In the genomic region with DNA sequence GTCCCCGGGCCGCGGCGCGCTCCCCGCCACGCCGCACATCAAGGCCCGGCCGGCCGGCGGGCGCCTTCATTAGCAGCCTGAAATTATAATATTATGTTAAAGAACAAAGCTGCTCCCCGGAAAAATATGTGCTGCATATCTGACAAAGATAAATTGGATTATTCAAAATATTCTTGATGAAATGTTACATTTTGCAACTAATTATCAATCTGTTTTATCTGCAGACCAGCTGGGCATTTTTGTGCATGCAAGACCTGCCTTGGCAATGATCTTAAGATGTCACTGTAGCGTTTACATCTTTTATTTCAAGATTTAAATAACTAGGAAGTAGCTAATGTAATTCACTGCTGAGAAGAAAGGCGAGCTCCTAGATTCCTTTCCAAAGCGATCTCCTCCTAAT, we compare ENCODE assay signal across 19 cellular contexts.
"Had no signal": no experiment of that assay in that cellular context is flagged by ENCODE, and none has a peak within 500 bp of the region (broad histone marks: within the 10 kb centered on the region; RNA-seq: fewer than 3 reads in every experiment).

No MANE protein-coding gene starts in this region.

- H3K4me2 ChIP-seq: SK-N-SH had no signal

- H3K9me3 ChIP-seq: colonic mucosa, SK-N-SH had no signal

- H3K4me1 Mint-ChIP-seq: activated CD4-positive, alpha-beta memory T cell treated with anti-CD3 and anti-CD28 coated beads, Interleukin-2, amount 10 ng/mL, durations not matched to agents 7 days and 5 days; activated CD4-positive, alpha-beta T cell treated with anti-CD3 and anti-CD28 coated beads for 36 hours; activated naive CD4-positive, alpha-beta T cell treated with anti-CD3 and anti-CD28 coated beads, Interleukin-2, amount 50 U/mL, for 24 hours; naive B cell had no signal

- H3K27ac Mint-ChIP-seq: activated CD4-positive, alpha-beta memory T cell treated with anti-CD3 and anti-CD28 coated beads, Interleukin-2, amount 10 ng/mL, durations not matched to agents 7 days and 5 days; activated CD4-positive, alpha-beta T cell treated with anti-CD3 and anti-CD28 coated beads for 36 hours; activated naive CD4-positive, alpha-beta T cell treated with anti-CD3 and anti-CD28 coated beads, Interleukin-2, amount 50 U/mL, for 24 hours; naive B cell; stimulated activated naive CD8-positive, alpha-beta T cell treated with anti-CD3 and anti-CD28 coated beads, Interleukin-15, Interleukin-2, amounts not matched to agents 100 ng/mL and 50 ng/mL, for 24 hours had no signal

- H3K9ac ChIP-seq: SK-N-SH had no signal

- ATAC-seq: activated CD4-positive, alpha-beta T cell treated with anti-CD3 and anti-CD28 coated beads for 36 hours; activated T-cell treated with anti-CD3 and anti-CD28 coated beads, Interleukin-2, amount 50 U/mL, for 4 hours; psoas muscle; sciatic nerve had no signal

- H3K4me1 ChIP-seq: adrenal gland, colonic mucosa, foreskin keratinocyte, psoas muscle had no signal

- H3K4me3 Mint-ChIP-seq: activated CD4-positive, alpha-beta memory T cell treated with anti-CD3 and anti-CD28 coated beads, Interleukin-2, amount 10 ng/mL, durations not matched to agents 7 days and 5 days; activated CD4-positive, alpha-beta T cell treated with anti-CD3 and anti-CD28 coated beads for 36 hours; activated naive CD4-positive, alpha-beta T cell treated with anti-CD3 and anti-CD28 coated beads, Interleukin-2, amount 50 U/mL, for 24 hours; activated T-cell treated with anti-CD3 and anti-CD28 coated beads, Interleukin-2, amount 50 U/mL, for 4 hours; stimulated activated naive CD8-positive, alpha-beta T cell treated with anti-CD3 and anti-CD28 coated beads, Interleukin-15, Interleukin-2, amounts not matched to agents 100 ng/mL and 50 ng/mL, for 24 hours had no signal

- H3K9me3 Mint-ChIP-seq: activated CD4-positive, alpha-beta memory T cell treated with anti-CD3 and anti-CD28 coated beads, Interleukin-2, amount 10 ng/mL, durations not matched to agents 7 days and 5 days; activated naive CD4-positive, alpha-beta T cell treated with anti-CD3 and anti-CD28 coated beads, Interleukin-2, amount 50 U/mL, for 24 hours; activated T-cell treated with anti-CD3 and anti-CD28 coated beads, Interleukin-2, amount 50 U/mL, for 4 hours; stimulated activated naive CD8-positive, alpha-beta T cell treated with anti-CD3 and anti-CD28 coated beads, Interleukin-15, Interleukin-2, amounts not matched to agents 100 ng/mL and 50 ng/mL, for 24 hours had no signal

- H3K36me3 ChIP-seq: adrenal gland, colonic mucosa had no signal

- H3K27ac ChIP-seq: adrenal gland, colonic mucosa, foreskin keratinocyte, psoas muscle, VCaP had no signal

- DNase-seq: activated CD4-positive, alpha-beta memory T cell treated with anti-CD3 and anti-CD28 coated beads, Interleukin-2, amount 10 ng/mL, durations not matched to agents 7 days and 5 days; activated CD4-positive, alpha-beta T cell treated with anti-CD3 and anti-CD28 coated beads for 36 hours; activated effector memory CD4-positive, alpha-beta T cell treated with anti-CD3 and anti-CD28 coated beads, Interleukin-2, amount 50 U/mL, for 16 hours; activated T-cell treated with anti-CD3 and anti-CD28 coated beads, Interleukin-2, amount 50 U/mL, for 4 hours; adrenal gland; central memory CD4-positive, alpha-beta T cell; colonic mucosa; foreskin keratinocyte; islet precursor cell; mammary epithelial cell; naive B cell; psoas muscle; T-helper 1 cell; T1000 had no signal

- H3K4me3 ChIP-seq: adrenal gland, colonic mucosa, psoas muscle had no signal
